Comparison of ENCODE assay signal across 7 cellular contexts in genomic region chr19:13097331-13098258, GRCh38. TPM values are rescaled to one million over a fixed set of nuclear protein-coding genes. Genes with fewer than 3 reads are reported as not detected.
A peak's percentile ranks its signal among the peaks of the same experiment; 100 is the strongest.
DNase-seq lines count a peak whose midpoint lies in the region; ATAC-seq and TF ChIP-seq lines count a peak whose summit lies in the region.

No MANE protein-coding gene starts in this region.

- H3K23ac ChIP-seq in IMR-90 (ENCODE audit: low read depth, low read length): no peak overlapping the region

- no peak overlapping the region for H3K14ac ChIP-seq in IMR-90 (replicated peaks; ENCODE audit: low read depth, low read length)

- no peak overlapping the region for H2BK15ac ChIP-seq in IMR-90 (ENCODE audit: low read depth, low read length)

- CTCF ChIA-PET in IMR-90 (lab: Yijun Ruan, JAX) (no interaction called here), WTC11 (lab: Charles Lee) (interaction anchor here (1.2 to 9.2 kb wide), 5 partner anchors 19 to 132 kb away, joined by 4 to 276 read pairs (median 177); no protein-coding TSS in a partner anchor)

- dilution Hi-C loops in IMR-90 (cut with HindIII; ENCODE audit: low sequenced_read_pairs, unreplicated experiment): no loop called here

- TSS peak; percentile 83 for BruUV-seq in IMR-90 (replicated peaks; lab: Mats Ljungman, UMichigan)

- no peak for TF ChIP-seq CTCF in IMR-90 (conservative IDR thresholded peaks at IDR 0.05; ENCODE audit: low read depth, low read length)
- no peak for TF ChIP-seq CTCF in WTC11 (IDR thresholded peaks at IDR 0.05)
- no peak for TF ChIP-seq CTCF in left ventricle myocardium inferior (IDR thresholded peaks at IDR 0.05; ENCODE audit: borderline replicate concordance)

- intact Hi-C loops in IMR-90 (cut with micrococcal nuclease): no loop called here
- intact Hi-C loops in left ventricle myocardium inferior (cut with micrococcal nuclease): no loop called here

- H2AK5ac ChIP-seq in IMR-90 (ENCODE audit: low read depth, low read length): no peak overlapping the region

- no peak overlapping the region for H4K5ac ChIP-seq in IMR-90 (ENCODE audit: low read depth, low read length)

- WGBS in IMR-90 (ENCODE audit: extremely low coverage in 2 of 2, insufficient read length in 1 of 2), 2 experiments: 50% methylated on average over 19 of the region's 71 CpGs; no CpG with 5 or more reads in 1 of the 2 experiments

- DNase-seq in IMR-90 (no peak), WTC11 (ENCODE audit: low spot score) (no peak), left ventricle myocardium inferior (no peak), ureter (ENCODE audit: low spot score) (no peak), SHP77 treated with DMSO at 0.1 percent for 48 hours (lab: John Stamatoyannopoulos, UW) (no peak)
- peak; percentile 50 for DNase-seq in stimulated activated naive CD8-positive, alpha-beta T cell treated with anti-CD3 and anti-CD28 coated beads, Interleukin-15, Interleukin-2, amounts not matched to agents 100 U/mL and 50 U/mL, for 24 hours
- no peak for DNase-seq in central memory CD4-positive, alpha-beta T cell

- no peak overlapping the region for H2BK5ac ChIP-seq in IMR-90 (ENCODE audit: low read depth, low read length, poor library complexity, severe bottlenecking)

- no peak overlapping the region for H2BK20ac ChIP-seq in IMR-90 (ENCODE audit: low read depth, low read length)

- peak overlapping the region; percentile 55 for H3K4me3 Mint-ChIP-seq in WTC11

- peaks cover 6% of the 10 kb centered on the region; the same call in 1 of the 2 replicates for H3K36me3 ChIP-seq in IMR-90 (ENCODE audit: control insufficient read depth, insufficient read depth, low read length)
- peaks cover 10% of the 10 kb centered on the region for H3K36me3 ChIP-seq in left ventricle myocardium inferior

- POLR2A ChIA-PET in IMR-90 (lab: Charles Lee; ENCODE audit: unreplicated experiment): no interaction called here
- POLR2A ChIA-PET in WTC11 (lab: Charles Lee): interaction anchor here (0.7 kb wide), 1 partner anchor 75 kb away, joined by 4 read pairs; no protein-coding TSS in a partner anchor

- H4K8ac ChIP-seq in IMR-90 (ENCODE audit: low read depth in 2 of 2, low read length in 2 of 2): no peak overlapping the region

- no peak for TF ChIP-seq POLR2A in IMR-90 (IDR thresholded peaks at IDR 0.05; ENCODE audit: low read depth, low read length)

- H3K4ac ChIP-seq in IMR-90 (ENCODE audit: low read depth, low read length): no peak overlapping the region

- H3K4me3 ChIP-seq in IMR-90 (ENCODE audit: insufficient read depth, low read depth, low read length): no peak overlapping the region
- H3K4me3 ChIP-seq in left ventricle myocardium inferior: peak overlapping the region; percentile 70

- 0 out of 2 replicates have a peak, but pooled peaks cover 4% of the 10 kb centered on the region for H3K9me1 ChIP-seq in IMR-90 (ENCODE audit: insufficient read depth, low read length)

- peaks cover 28% of the 10 kb centered on the region for H3K4me1 Mint-ChIP-seq in WTC11

- peaks cover 15% of the 10 kb centered on the region for H4K20me1 ChIP-seq in IMR-90 (ENCODE audit: insufficient read depth, low read length)

- H3K9ac ChIP-seq in IMR-90 (ENCODE audit: low read depth, low read length): no peak overlapping the region

- H3K18ac ChIP-seq in IMR-90 (ENCODE audit: low read depth, low read length): no peak overlapping the region

- in situ Hi-C loops in IMR-90 (cut with MboI; ENCODE audit: low sequenced_read_pairs): no loop called here

- H3K27me3 ChIP-seq in IMR-90 (ENCODE audit: control insufficient read depth, insufficient read depth, low read length): no peaks in the 10 kb centered on the region
- no peaks in the 10 kb centered on the region for H3K27me3 ChIP-seq in left ventricle myocardium inferior (ENCODE audit: low read depth)

- H2AFZ ChIP-seq in IMR-90 (replicated peaks; ENCODE audit: low read length, poor library complexity): no peak overlapping the region

- no peak overlapping the region for H4K91ac ChIP-seq in IMR-90 (ENCODE audit: insufficient read depth, low read depth, low read length)

- peaks cover 0 to 17% of the 10 kb centered on the region in 2 experiments; a peak in 1 of 4 replicates for H3K79me1 ChIP-seq in IMR-90 (ENCODE audit: low read depth in 1 of 2, low read length in 2 of 2)

- H2AK9ac ChIP-seq in IMR-90 (replicated peaks; ENCODE audit: low read depth, low read length, poor library complexity): no peak overlapping the region

- no peak for ATAC-seq in IMR-90 (ENCODE audit: low read depth)
- ATAC-seq in WTC11: no peak
- no peak for ATAC-seq in stimulated activated naive CD8-positive, alpha-beta T cell treated with anti-CD3 and anti-CD28 coated beads, Interleukin-15, Interleukin-2, amounts not matched to agents 100 U/mL and 50 U/mL, for 24 hours

- H3K4me2 ChIP-seq in IMR-90 (ENCODE audit: low read depth, low read length): no peak overlapping the region

- peaks cover 7% of the 10 kb centered on the region for H3K4me1 ChIP-seq in IMR-90 (ENCODE audit: control insufficient read depth, insufficient read depth, low read length)
- H3K4me1 ChIP-seq in left ventricle myocardium inferior: peaks cover 98% of the 10 kb centered on the region

- H3K27ac Mint-ChIP-seq in WTC11: no peak overlapping the region

- H3K56ac ChIP-seq in IMR-90 (ENCODE audit: extremely low read depth, insufficient read depth, low read length): no peak overlapping the region

- H3K9me3 Mint-ChIP-seq in WTC11: no peaks in the 10 kb centered on the region

- peaks cover 85% of the 10 kb centered on the region for H3K27me3 Mint-ChIP-seq in WTC11 (ENCODE audit: low read depth)

- no peak for TF ChIP-seq RAD21 in IMR-90 (IDR thresholded peaks at IDR 0.05; ENCODE audit: low read length)

- no peak overlapping the region for H2BK120ac ChIP-seq in IMR-90 (ENCODE audit: low read depth, low read length)

- H3K36me3 Mint-ChIP-seq in WTC11: no peaks in the 10 kb centered on the region

- H3K9me3 ChIP-seq in IMR-90 (ENCODE audit: control insufficient read depth, insufficient read depth, low read length): no peaks in the 10 kb centered on the region
- no peaks in the 10 kb centered on the region for H3K9me3 ChIP-seq in left ventricle myocardium inferior (replicated peaks)

- no peak overlapping the region for H3K27ac ChIP-seq in IMR-90 (ENCODE audit: insufficient read depth, low read length)
- peak overlapping the region; percentile 97 for H3K27ac ChIP-seq in left ventricle myocardium inferior (replicated peaks)

TF ChIP-seq in IMR-90, 13 proteins besides CTCF, POLR2A, EP300 and RAD21 (continues in another document):
- no peak for TF ChIP-seq RCOR1 (IDR thresholded peaks at IDR 0.05; ENCODE audit: insufficient replicate concordance, low read length)
- TF ChIP-seq CEBPB (IDR thresholded peaks at IDR 0.05; ENCODE audit: low read depth, low read length): no peak
- TF ChIP-seq SMC3 (IDR thresholded peaks at IDR 0.05; ENCODE audit: low read depth, low read length): no peak
- no peak for TF ChIP-seq MXI1 (IDR thresholded peaks at IDR 0.05; ENCODE audit: borderline replicate concordance, low read depth, low read length)
- no peak for TF ChIP-seq MAFK (IDR thresholded peaks at IDR 0.05; ENCODE audit: low read depth, low read length)
- TF ChIP-seq RFX5 (IDR thresholded peaks at IDR 0.05; ENCODE audit: low read depth, low read length): no peak
- TF ChIP-seq BHLHE40 (IDR thresholded peaks at IDR 0.05; ENCODE audit: low read depth, low read length): no peak
- no peak for TF ChIP-seq CHD1 (IDR thresholded peaks at IDR 0.05; ENCODE audit: low read depth, low read length)

TF ChIP-seq in WTC11, 78 proteins besides CTCF, POLR2A, EP300 and RAD21 (continues in another document):
- TF ChIP-seq ZNF416 (CRISPR knock-in tag; IDR thresholded peaks at IDR 0.05): no peak
- TF ChIP-seq PRRX2 (CRISPR knock-in tag; IDR thresholded peaks at IDR 0.05): no peak
- no peak for TF ChIP-seq ZBTB21 (CRISPR knock-in tag; IDR thresholded peaks at IDR 0.05; ENCODE audit: borderline replicate concordance)
- TF ChIP-seq ZNF671 (CRISPR knock-in tag; IDR thresholded peaks at IDR 0.05): no peak
- no peak for TF ChIP-seq RELA (CRISPR knock-in tag; IDR thresholded peaks at IDR 0.05; ENCODE audit: borderline replicate concordance)
- TF ChIP-seq, protein P1, sequence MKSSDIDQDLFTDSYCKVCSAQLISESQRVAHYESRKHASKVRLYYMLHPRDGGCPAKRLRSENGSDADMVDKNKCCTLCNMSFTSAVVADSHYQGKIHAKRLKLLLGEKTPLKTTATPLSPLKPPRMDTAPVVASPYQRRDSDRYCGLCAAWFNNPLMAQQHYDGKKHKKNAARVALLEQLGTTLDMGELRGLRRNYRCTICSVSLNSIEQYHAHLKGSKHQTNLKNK (CRISPR knock-in tag; IDR thresholded peaks at IDR 0.05): no peak

RNA-seq across cellular contexts. Expression of gene LYL1, which starts 5.1 kb away (rescaled TPM):
- total RNA-seq in IMR-90 (2012; rRNA removed) (0.28 and 0.36 TPM in 2 replicates), WTC11 (2021) (0.60 to 1.2 TPM (median 0.66 TPM) in 3 replicates), left ventricle myocardium inferior (6.3 TPM), ureter (3.0 TPM)
- 0.39 and 0.63 TPM in 2 replicates for polyA plus RNA-seq in IMR-90 (2012; rRNA removed)
- 0.17 and 0.64 TPM in 2 replicates for polyA plus RNA-seq in IMR-90 (2012; cell fraction: cytosol; rRNA removed)
- polyA plus RNA-seq in IMR-90 (2012; cell fraction: nucleus; rRNA removed; ENCODE audit: low replicate concordance): 0.56 and 1.4 TPM in 2 replicates

RNA-seq across cellular contexts. Expression of gene TRMT1, which starts 18.9 kb away (rescaled TPM):
- total RNA-seq in IMR-90 (2012; rRNA removed) (23.3 and 28.3 TPM in 2 replicates), WTC11 (2021) (84.0 to 106 TPM (median 86.0 TPM) in 3 replicates), left ventricle myocardium inferior (19.6 TPM), ureter (54.6 TPM)
- polyA plus RNA-seq in IMR-90 (2012; rRNA removed): 56.0 and 62.1 TPM in 2 replicates
- 30.8 and 37.2 TPM in 2 replicates for polyA plus RNA-seq in IMR-90 (2012; cell fraction: cytosol; rRNA removed)
- 280 and 687 TPM in 2 replicates for polyA plus RNA-seq in IMR-90 (2012; cell fraction: nucleus; rRNA removed; ENCODE audit: low replicate concordance)

RNA-seq across cellular contexts. Expression of gene NACC1, which starts 20.5 kb away (rescaled TPM):
- total RNA-seq in IMR-90 (2012; rRNA removed) (42.5 and 56.7 TPM in 2 replicates), WTC11 (2021) (212 to 237 TPM (median 213 TPM) in 3 replicates), left ventricle myocardium inferior (35.4 TPM), ureter (57.0 TPM)
- 181 and 243 TPM in 2 replicates for polyA plus RNA-seq in IMR-90 (2012; rRNA removed)
- 122 and 198 TPM in 2 replicates for polyA plus RNA-seq in IMR-90 (2012; cell fraction: cytosol; rRNA removed)
- 98.8 and 265 TPM in 2 replicates for polyA plus RNA-seq in IMR-90 (2012; cell fraction: nucleus; rRNA removed; ENCODE audit: low replicate concordance)

RNA-seq across cellular contexts. Expression of gene STX10, which starts 52.6 kb away (rescaled TPM):
- total RNA-seq in IMR-90 (2012; rRNA removed) (64.9 and 76.7 TPM in 2 replicates), WTC11 (2021) (53.7 to 56.9 TPM (median 54.6 TPM) in 3 replicates), left ventricle myocardium inferior (39.2 TPM), ureter (37.3 TPM)
- 77.9 and 82.0 TPM in 2 replicates for polyA plus RNA-seq in IMR-90 (2012; rRNA removed)
- polyA plus RNA-seq in IMR-90 (2012; cell fraction: cytosol; rRNA removed): 83.2 and 104 TPM in 2 replicates
- polyA plus RNA-seq in IMR-90 (2012; cell fraction: nucleus; rRNA removed; ENCODE audit: low replicate concordance): 242 and 318 TPM in 2 replicates

RNA-seq across cellular contexts. Expression of gene IER2, which starts 52.6 kb away (rescaled TPM):
- total RNA-seq in IMR-90 (2012; rRNA removed) (7.7 and 17.5 TPM in 2 replicates), WTC11 (2021) (138 to 154 TPM (median 150 TPM) in 3 replicates), left ventricle myocardium inferior (17.3 TPM), ureter (94.0 TPM)
- polyA plus RNA-seq in IMR-90 (2012; rRNA removed): 99.4 and 102 TPM in 2 replicates
- 235 and 278 TPM in 2 replicates for polyA plus RNA-seq in IMR-90 (2012; cell fraction: cytosol; rRNA removed)
- polyA plus RNA-seq in IMR-90 (2012; cell fraction: nucleus; rRNA removed; ENCODE audit: low replicate concordance): 283 and 529 TPM in 2 replicates
